Comparison of ENCODE assay signal across 9 cellular contexts in the genomic region with DNA sequence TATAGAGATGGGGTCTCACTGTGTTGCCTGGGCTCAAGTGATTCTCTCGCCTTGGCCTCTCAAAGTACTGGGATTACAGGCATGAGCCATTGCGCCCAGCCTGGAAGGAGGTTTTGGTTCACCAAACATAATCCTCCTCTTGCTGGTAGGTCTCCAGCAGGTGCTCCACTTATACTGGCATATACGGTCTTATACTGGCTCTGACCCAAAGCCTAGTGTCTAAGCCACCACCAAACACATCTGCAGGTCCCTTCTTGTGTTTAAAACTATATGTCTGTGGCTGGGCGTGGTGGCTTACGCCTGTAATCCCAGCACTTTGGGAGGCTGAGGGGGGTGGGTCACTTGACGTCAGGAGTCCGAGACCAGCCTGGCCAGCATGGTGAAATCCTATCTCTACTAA. TPM values are rescaled to one million over a fixed set of nuclear protein-coding genes. Genes with fewer than 3 reads are reported as not detected.
A peak's percentile ranks its signal among the peaks of the same experiment; 100 is the strongest.
DNase-seq lines count a peak whose midpoint lies in the region; ATAC-seq and TF ChIP-seq lines count a peak whose summit lies in the region.
"Had no signal": no experiment of that assay in that cellular context is flagged by ENCODE, and none has a peak within 500 bp of the region (broad histone marks: within the 10 kb centered on the region; RNA-seq: fewer than 3 reads in every experiment).

No MANE protein-coding gene starts in this region.

- POLR2A ChIA-PET in activated CD4-positive, alpha-beta T cell treated with anti-CD3 and anti-CD28 coated beads, Interleukin-2, amount 10 ng/mL, durations not matched to agents 7 days and 5 days (lab: Charles Lee) = no interaction called here

- H3K27me3 Mint-ChIP-seq in activated CD4-positive, alpha-beta T cell treated with anti-CD3 and anti-CD28 coated beads, Interleukin-2, amount 10 ng/mL, durations not matched to agents 7 days and 5 days = no peaks in the 10 kb centered on the region
- H3K27me3 Mint-ChIP-seq in activated T-helper 17 cell treated with anti-CD3 and anti-CD28 coated beads, Interleukin-2, amount 50 U/mL, for 72 hours = no peaks in the 10 kb centered on the region
- H3K27me3 Mint-ChIP-seq in type B pancreatic cell = no peaks in the 10 kb centered on the region

- H3K27ac Mint-ChIP-seq in activated CD4-positive, alpha-beta T cell treated with anti-CD3 and anti-CD28 coated beads, Interleukin-2, amount 10 ng/mL, durations not matched to agents 7 days and 5 days = peak overlapping the region; percentile 48
- no peak overlapping the region for H3K27ac Mint-ChIP-seq in activated T-helper 17 cell treated with anti-CD3 and anti-CD28 coated beads, Interleukin-2, amount 50 U/mL, for 72 hours
- no peak overlapping the region for H3K27ac Mint-ChIP-seq in type B pancreatic cell

- H3K36me3 Mint-ChIP-seq in activated CD4-positive, alpha-beta T cell treated with anti-CD3 and anti-CD28 coated beads, Interleukin-2, amount 10 ng/mL, durations not matched to agents 7 days and 5 days (ENCODE audit: low read depth) = no peaks in the 10 kb centered on the region
- peaks cover under 1% of the 10 kb centered on the region for H3K36me3 Mint-ChIP-seq in activated T-helper 17 cell treated with anti-CD3 and anti-CD28 coated beads, Interleukin-2, amount 50 U/mL, for 72 hours (ENCODE audit: low read depth)
- no peaks in the 10 kb centered on the region for H3K36me3 Mint-ChIP-seq in type B pancreatic cell
- H3K36me3 Mint-ChIP-seq: CD4-positive, alpha-beta memory T cell had no signal

- in situ Hi-C loops in G401 (cut with HindIII; ENCODE audit: low sequenced_read_pairs) = no loop called here

- no peak for TF ChIP-seq CTCF in type B pancreatic cell (conservative IDR thresholded peaks at IDR 0.05)

- no peak for DNase-seq in activated CD4-positive, alpha-beta T cell treated with anti-CD3 and anti-CD28 coated beads, Interleukin-2, amount 10 ng/mL, durations not matched to agents 7 days and 5 days
- DNase-seq in activated CD4-positive, alpha-beta T cell treated with anti-CD3 and anti-CD28 coated beads, Interleukin-2, amount 50 U/mL, for 1 hour = no peak
- peak; percentile 31 to 52 for DNase-seq in NCI-H524 (lab: John Stamatoyannopoulos, UW)
- DNase-seq in type B pancreatic cell (ENCODE audit: extremely low spot score, unreplicated experiment) = no peak
- DNase-seq in stimulated activated CD4-positive, alpha-beta T cell treated with anti-CD3 and anti-CD28 coated beads, Interleukin-2, amount 100 ng/mL, for 48 hours = no peak
- DNase-seq in Ammon's horn (ENCODE audit: low spot score) = no peak
- DNase-seq in G401 (ENCODE audit: low spot score) = no peak

- no peak overlapping the region for H3K4me3 Mint-ChIP-seq in activated CD4-positive, alpha-beta T cell treated with anti-CD3 and anti-CD28 coated beads, Interleukin-2, amount 10 ng/mL, durations not matched to agents 7 days and 5 days
- peak overlapping the region; percentile 53 for H3K4me3 Mint-ChIP-seq in activated T-helper 17 cell treated with anti-CD3 and anti-CD28 coated beads, Interleukin-2, amount 50 U/mL, for 72 hours
- peak overlapping the region; percentile 20 for H3K4me3 Mint-ChIP-seq in type B pancreatic cell

- H3K4me1 Mint-ChIP-seq in activated CD4-positive, alpha-beta T cell treated with anti-CD3 and anti-CD28 coated beads, Interleukin-2, amount 10 ng/mL, durations not matched to agents 7 days and 5 days = peaks cover 28% of the 10 kb centered on the region
- H3K4me1 Mint-ChIP-seq in activated T-helper 17 cell treated with anti-CD3 and anti-CD28 coated beads, Interleukin-2, amount 50 U/mL, for 72 hours = no peaks in the 10 kb centered on the region
- H3K4me1 Mint-ChIP-seq in type B pancreatic cell (ENCODE audit: unreplicated experiment) = peaks cover 18% of the 10 kb centered on the region

- H3K9me3 Mint-ChIP-seq in activated CD4-positive, alpha-beta T cell treated with anti-CD3 and anti-CD28 coated beads, Interleukin-2, amount 10 ng/mL, durations not matched to agents 7 days and 5 days = no peaks in the 10 kb centered on the region
- no peaks in the 10 kb centered on the region for H3K9me3 Mint-ChIP-seq in activated T-helper 17 cell treated with anti-CD3 and anti-CD28 coated beads, Interleukin-2, amount 50 U/mL, for 72 hours
- no peaks in the 10 kb centered on the region for H3K9me3 Mint-ChIP-seq in type B pancreatic cell
- H3K9me3 Mint-ChIP-seq: CD4-positive, alpha-beta memory T cell had no signal

- no peak for ATAC-seq in activated T-helper 17 cell treated with anti-CD3 and anti-CD28 coated beads, Interleukin-2, amount 50 U/mL, for 72 hours (replicated peaks)

- CTCF ChIA-PET in activated CD4-positive, alpha-beta T cell treated with anti-CD3 and anti-CD28 coated beads, Interleukin-2, amount 10 ng/mL, durations not matched to agents 7 days and 5 days (lab: Charles Lee) = interaction anchor here (0.6 to 5.9 kb wide), 22 partner anchors 9 to 291 kb away, joined by 3 to 39 read pairs (median 4); a partner anchor contains a TSS

RNA-seq across cellular contexts. Expression of a gene that starts 5.4 kb away (rescaled TPM):
- total RNA-seq in activated CD4-positive, alpha-beta T cell treated with anti-CD3 and anti-CD28 coated beads, Interleukin-2, amount 10 ng/mL, durations not matched to agents 7 days and 5 days = 1 to 10 TPM; 2.3 to 3.6 TPM
- 1 to 10 TPM; 3.8 to 4.2 TPM for total RNA-seq in activated T-helper 17 cell treated with anti-CD3 and anti-CD28 coated beads, Interleukin-2, amount 50 U/mL, for 72 hours
- total RNA-seq in type B pancreatic cell (ENCODE audit: low replicate concordance) = 2.7 and 2.8 TPM in 2 replicates
- 1.7 and 2.9 TPM in 2 replicates for total RNA-seq in G401 (2014; rRNA removed; shearing (Covaris generic))

RNA-seq across cellular contexts. Expression of a gene that starts 12.7 kb away (rescaled TPM):
- total RNA-seq in activated CD4-positive, alpha-beta T cell treated with anti-CD3 and anti-CD28 coated beads, Interleukin-2, amount 10 ng/mL, durations not matched to agents 7 days and 5 days = 10 to 100 TPM; 40.5 to 40.7 TPM
- 10 to 100 TPM; 15.0 to 21.6 TPM for total RNA-seq in activated T-helper 17 cell treated with anti-CD3 and anti-CD28 coated beads, Interleukin-2, amount 50 U/mL, for 72 hours
- 7.2 and 36.0 TPM in 2 replicates for total RNA-seq in type B pancreatic cell (ENCODE audit: low replicate concordance)
- total RNA-seq in G401 (2014; rRNA removed; shearing (Covaris generic)) = 26.6 and 30.0 TPM in 2 replicates

RNA-seq across cellular contexts. Expression of a gene that starts 13.0 kb away (rescaled TPM):
- total RNA-seq in activated CD4-positive, alpha-beta T cell treated with anti-CD3 and anti-CD28 coated beads, Interleukin-2, amount 10 ng/mL, durations not matched to agents 7 days and 5 days = 10 to 100 TPM; 60.1 to 65.5 TPM
- total RNA-seq in activated T-helper 17 cell treated with anti-CD3 and anti-CD28 coated beads, Interleukin-2, amount 50 U/mL, for 72 hours = 10 to 100 TPM; 29.6 to 55.0 TPM
- total RNA-seq in type B pancreatic cell (ENCODE audit: low replicate concordance) = 50.9 and 77.7 TPM in 2 replicates
- 26.6 and 45.6 TPM in 2 replicates for total RNA-seq in G401 (2014; rRNA removed; shearing (Covaris generic))

RNA-seq across cellular contexts. Expression of a gene that starts 16.6 kb away (rescaled TPM):
- 100 to 1,000 TPM; 124 to 172 TPM for total RNA-seq in activated CD4-positive, alpha-beta T cell treated with anti-CD3 and anti-CD28 coated beads, Interleukin-2, amount 10 ng/mL, durations not matched to agents 7 days and 5 days
- total RNA-seq in activated T-helper 17 cell treated with anti-CD3 and anti-CD28 coated beads, Interleukin-2, amount 50 U/mL, for 72 hours = 100 to 1,000 TPM; 129 to 132 TPM
- 96.7 and 109 TPM in 2 replicates for total RNA-seq in type B pancreatic cell (ENCODE audit: low replicate concordance)
- total RNA-seq in G401 (2014; rRNA removed; shearing (Covaris generic)) = 97.5 and 231 TPM in 2 replicates

RNA-seq across cellular contexts. Expression of a gene that starts 26.4 kb away (rescaled TPM):
- 10 to 100 TPM; 54.0 to 54.6 TPM for total RNA-seq in activated CD4-positive, alpha-beta T cell treated with anti-CD3 and anti-CD28 coated beads, Interleukin-2, amount 10 ng/mL, durations not matched to agents 7 days and 5 days
- 10 to 100 TPM; 15.4 to 22.1 TPM for total RNA-seq in activated T-helper 17 cell treated with anti-CD3 and anti-CD28 coated beads, Interleukin-2, amount 50 U/mL, for 72 hours
- 21.3 and 35.2 TPM in 2 replicates for total RNA-seq in type B pancreatic cell (ENCODE audit: low replicate concordance)
- total RNA-seq in G401 (2014; rRNA removed; shearing (Covaris generic)) = 9.0 and 14.4 TPM in 2 replicates

Comparison
In these comparisons a context has a peak if more than half of its experiments do, and no peak if none do; other contexts are left out.
1. DNase-seq: peak in NCI-H524 (2 of 2); none in activated CD4-positive, alpha-beta T cell treated with anti-CD3 and anti-CD28 coated beads, Interleukin-2, amount 10 ng/mL, durations not matched to agents 7 days and 5 days (single experiment), activated CD4-positive, alpha-beta T cell treated with anti-CD3 and anti-CD28 coated beads, Interleukin-2, amount 50 U/mL, for 1 hour (single experiment), type B pancreatic cell (single experiment), stimulated activated CD4-positive, alpha-beta T cell treated with anti-CD3 and anti-CD28 coated beads, Interleukin-2, amount 100 ng/mL, for 48 hours (0 of 2), Ammon's horn (single experiment) and G401 (single experiment).